Comparison of ENCODE assay signal across 13 cellular contexts in genomic region chr1:16621681-16622315, GRCh38. TPM values are rescaled to one million over a fixed set of nuclear protein-coding genes. Genes with fewer than 3 reads are reported as not detected.
DNase-seq lines count a peak whose midpoint lies in the region; ATAC-seq and TF ChIP-seq lines count a peak whose summit lies in the region.
"Not testable (repeated sequence)": the region's sequence is repeated elsewhere in the genome, so short reads cannot be mapped to it uniquely, and the experiment has no call there.
"Had no signal": no experiment of that assay in that cellular context is flagged by ENCODE, and none has a peak within 500 bp of the region (broad histone marks: within the 10 kb centered on the region; RNA-seq: fewer than 3 reads in every experiment).

No MANE protein-coding gene starts in this region.

- not testable (repeated sequence) for TF ChIP-seq EP300 in sigmoid colon (IDR thresholded peaks at IDR 0.05)

- H3K36me3 Mint-ChIP-seq in CD14-positive monocyte (peaks cover 0 to 19% of the 10 kb centered on the region in 2 donors), nephron progenitor cell (ENCODE audit: low read depth) (peaks cover 13% of the 10 kb centered on the region)

- not testable (repeated sequence) for ATAC-seq in RWPE2 (ENCODE audit: low read depth); right cardiac atrium

- peak; percentile 64 for DNase-seq in CD14-positive monocyte (ENCODE audit: low spot score)
- peak; percentile 72 for DNase-seq in RWPE2 (ENCODE audit: low spot score)
- peak; percentile 63 for DNase-seq in activated CD8-positive, alpha-beta memory T cell treated with anti-CD3 and anti-CD28 coated beads, Interleukin-2, amount 50 U/mL, for 48 hours
- DNase-seq in cardiac fibroblast (ENCODE audit: low read depth in 2 of 2): not testable (repeated sequence)
- peak; percentile 15 to 55 (median 44) for DNase-seq in right cardiac atrium
- DNase-seq in nephron progenitor cell: peak; percentile 18
- DNase-seq in sigmoid colon: peak; percentile 75
- peak; percentile 95 to 100 for DNase-seq in vagina (ENCODE audit: extremely low spot score in 2 of 2)

- H3K4me1 ChIP-seq in RWPE2 (ENCODE audit: insufficient read depth, poor library complexity, severe bottlenecking): peaks cover 13% of the 10 kb centered on the region
- H3K4me1 ChIP-seq in right cardiac atrium (ENCODE audit: control insufficient read depth, insufficient read depth, low read length); sigmoid colon: not testable (repeated sequence)
- peaks cover 14% of the 10 kb centered on the region for H3K4me1 ChIP-seq in vagina

- WGBS in right cardiac atrium: 94% methylated on average over 9 of the region's 9 CpGs
- WGBS in sigmoid colon, 2 donors: 93 to 95% methylated on average over 9 of the region's 9 CpGs

- not testable (repeated sequence) for H3K4me3 Mint-ChIP-seq in CD14-positive monocyte, nephron progenitor cell

- H3K27me3 ChIP-seq in RWPE2 (ENCODE audit: insufficient read depth, poor library complexity, severe bottlenecking); right cardiac atrium (ENCODE audit: control insufficient read depth, insufficient read depth); sigmoid colon; vagina: not testable (repeated sequence)

- not testable (repeated sequence) for TF ChIP-seq POLR2A in sigmoid colon (IDR thresholded peaks at IDR 0.05); vagina (IDR thresholded peaks at IDR 0.05)

- not testable (repeated sequence) for H3K4me3 ChIP-seq in RWPE2 (ENCODE audit: severe bottlenecking); cardiac fibroblast (replicated peaks in 1 of 2; ENCODE audit: low read depth in 2 of 2, low read length in 2 of 2); right cardiac atrium (ENCODE audit: low read length); sigmoid colon; vagina

- intact Hi-C loops in CD14-positive monocyte (cut with micrococcal nuclease): loop anchor here (1.0 to 2.0 kb wide), 3 partner anchors 15 to 330 kb away; no protein-coding TSS in a partner anchor
- intact Hi-C loops in right cardiac atrium (cut with DNase I): loop anchor here in 3 of 4 donors (2.0 to 5.0 kb wide), 2 partner anchors 325 to 326 kb away; no protein-coding TSS in a partner anchor
- intact Hi-C loops in sigmoid colon (cut with DNase I): loop anchor here (1.0 kb wide), 1 partner anchor 330 kb away; no protein-coding TSS in a partner anchor
- intact Hi-C loops in vagina (cut with DNase I): loop anchor here (5.0 kb wide), 1 partner anchor 326 kb away; no protein-coding TSS in a partner anchor

- H3K27ac Mint-ChIP-seq in CD14-positive monocyte, nephron progenitor cell: not testable (repeated sequence)

- not testable (repeated sequence) for H3K4me1 Mint-ChIP-seq in CD14-positive monocyte, nephron progenitor cell

- H3K9me3 ChIP-seq in RWPE2 (ENCODE audit: severe bottlenecking); right cardiac atrium (ENCODE audit: control insufficient read depth, low read length); sigmoid colon; vagina: not testable (repeated sequence)

- H3K36me3 ChIP-seq in RWPE2 (ENCODE audit: low read depth) (peaks cover 17% of the 10 kb centered on the region; the same call in 1 of the 2 replicates), sigmoid colon (peaks cover 28 to 64% (median 38%) of the 10 kb centered on the region in 4 donors), vagina (peaks cover 0 to 35% of the 10 kb centered on the region in 2 donors)

- not testable (repeated sequence) for H3K27me3 Mint-ChIP-seq in CD14-positive monocyte (ENCODE audit: low read depth in 3 of 3); nephron progenitor cell (ENCODE audit: low read depth, poor library complexity)

- H3K9me3 Mint-ChIP-seq in CD14-positive monocyte, nephron progenitor cell: not testable (repeated sequence)

- not testable (repeated sequence) for H3K27ac ChIP-seq in RWPE2 (ENCODE audit: poor library complexity, severe bottlenecking); right cardiac atrium (ENCODE audit: low read length); sigmoid colon; vagina

- not testable (repeated sequence) for TF ChIP-seq CTCF in CD14-positive monocyte (IDR thresholded peaks at IDR 0.05); RWPE2 (IDR thresholded peaks at IDR 0.05; ENCODE audit: poor library complexity, severe bottlenecking); nephron progenitor cell (IDR thresholded peaks at IDR 0.05); sigmoid colon (IDR thresholded peaks at IDR 0.05); vagina (IDR thresholded peaks at IDR 0.05)
- peak; percentile 1 for TF ChIP-seq CTCF in cardiac fibroblast (IDR thresholded peaks at IDR 0.05; ENCODE audit: low read depth, low read length)

RNA-seq across cellular contexts. Expression of gene NBPF1, which starts 8.4 kb away (rescaled TPM):
- polyA plus RNA-seq in CD14-positive monocyte (1 to 10 TPM; 2.6 to 4.3 TPM), right cardiac atrium (6.5 TPM), sigmoid colon (10 to 100 TPM; 12.1 to 42.8 (median 21.0) TPM)
- total RNA-seq in right cardiac atrium (10 to 100 TPM in 3 of 4 donors, 1 to 10 TPM in 1; 8.9 to 18.7 (median 15.7) TPM), sigmoid colon (10 to 100 TPM; 30.3 to 80.9 (median 37.2) TPM), vagina (45.9 TPM)

RNA-seq across cellular contexts. Expression of gene RNU1-3, which starts 45.0 kb away (rescaled TPM):
- not detected for polyA plus RNA-seq in CD14-positive monocyte
- 1,000 to 10,000 TPM; 3,675 to 8,578 (median 7,073) TPM for total RNA-seq in right cardiac atrium
- not detected for polyA plus RNA-seq in right cardiac atrium
- under 1 TPM; under 0.01 TPM for total RNA-seq in sigmoid colon
- polyA plus RNA-seq in sigmoid colon: not detected
- total RNA-seq in vagina: 19,908 TPM
- total RNA-seq: GM23338 had no signal
- polyA plus RNA-seq: CD8-positive, alpha-beta memory T cell; GM23338; lung; neural cell; small intestine had no signal

Comparison
In these comparisons a context has a peak if more than half of its experiments do, and no peak if none do; other contexts are left out.
1. RNA of gene RNU1-3, which starts 45.0 kb away (total RNA-seq): 19,908 TPM in vagina (single experiment) and 3,675 to 8,578 TPM in right cardiac atrium; under 0.01 TPM in sigmoid colon; every median in the first group is over 1,000 times any median in the second.